1 cellular context compared by ENCODE assay signal in the genomic region with DNA sequence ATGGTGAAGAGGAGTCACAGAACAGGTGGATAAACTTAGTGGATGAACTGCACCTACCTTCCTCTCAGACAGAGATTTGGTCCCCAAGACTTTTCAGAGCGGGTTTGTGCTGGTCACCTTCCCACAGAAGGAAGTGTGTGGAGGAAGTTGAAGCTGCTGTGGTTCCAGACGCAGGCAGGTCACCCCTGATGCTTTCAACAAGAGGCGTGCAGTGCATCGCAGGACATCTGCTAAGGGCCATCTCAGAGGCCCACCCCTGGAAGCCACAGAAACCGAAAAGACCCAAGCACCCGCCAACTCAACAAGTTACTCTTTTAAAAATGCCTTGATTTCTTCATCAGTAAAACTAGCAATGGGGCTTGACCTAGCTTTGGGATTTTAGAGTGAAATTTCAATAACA.
TF ChIP-seq lines count a peak whose summit lies in the region.

No MANE protein-coding gene starts in this region.

TF ChIP-seq in H1, 55 proteins besides CTCF, POLR2A, EP300 and RAD21:
- TF ChIP-seq SIX5 (IDR thresholded peaks at IDR 0.05; ENCODE audit: low read depth, low read length) (no peak), POU5F1 (IDR thresholded peaks at IDR 0.05; ENCODE audit: low read depth, low read length) (no peak), JUND (IDR thresholded peaks at IDR 0.05; ENCODE audit: low read length) (no peak)
